ENCODE assay signal across 1 cellular context in genomic region chr6:67199425-67199824, GRCh38.
TF ChIP-seq lines count a peak whose summit lies in the region.

No MANE protein-coding gene starts in this region.

TF ChIP-seq in HepG2, 621 proteins besides CTCF, POLR2A, EP300 and RAD21 (continued from another document):
- TF ChIP-seq ARID5B (CRISPR knock-in tag; IDR thresholded peaks at IDR 0.05) = peak; percentile 13; the same call in 1 of the 2 replicates
- no peak for TF ChIP-seq DRAP1 (CRISPR knock-in tag; IDR thresholded peaks at IDR 0.05)
- TF ChIP-seq HNF4A (CRISPR knock-in tag; IDR thresholded peaks at IDR 0.05) = peak; percentile 56
- TF ChIP-seq IKZF4 (CRISPR knock-in tag; IDR thresholded peaks at IDR 0.05; ENCODE audit: borderline replicate concordance, low read depth, not compliant biosample characterization) = no peak
TF ChIP-seq in HepG2: peak in this region for 3.
